In genomic region chr1:193417420-193417819, GRCh38 we compare ENCODE assay signal across 9 cellular contexts.
DNase-seq lines count a peak whose midpoint lies in the region; ATAC-seq and TF ChIP-seq lines count a peak whose summit lies in the region.
"Had no signal": no experiment of that assay in that cellular context is flagged by ENCODE, and none has a peak within 500 bp of the region (broad histone marks: within the 10 kb centered on the region; RNA-seq: fewer than 3 reads in every experiment).

No MANE protein-coding gene starts in this region.

- no peaks in the 10 kb centered on the region for H3K36me3 Mint-ChIP-seq in activated naive CD8-positive, alpha-beta T cell treated with anti-CD3 and anti-CD28 coated beads, Interleukin-2, amount 50 U/mL, for 24 hours (ENCODE audit: low read depth)
- H3K36me3 Mint-ChIP-seq in naive B cell = no peaks in the 10 kb centered on the region

- H3K4me3 ChIP-seq in HEK293 (ENCODE audit: low read depth, low read length) = no peak overlapping the region
- H3K4me3 ChIP-seq in prostate gland = no peak overlapping the region

- DNase-seq in SIG-M5 (lab: John Stamatoyannopoulos, UW) (peak; percentile 17), naive B cell (peak; percentile 27), posterior cingulate gyrus (no peak), prostate gland (ENCODE audit: low spot score) (no peak), SW480 (ENCODE audit: low spot score) (no peak)
- DNase-seq in activated naive CD8-positive, alpha-beta T cell treated with anti-CD3 and anti-CD28 coated beads, Interleukin-2, amount 50 U/mL, for 24 hours = peak; percentile 12
- DNase-seq: cortex of kidney had no signal

- peaks cover 58% of the 10 kb centered on the region for H3K4me1 Mint-ChIP-seq in activated naive CD8-positive, alpha-beta T cell treated with anti-CD3 and anti-CD28 coated beads, Interleukin-2, amount 50 U/mL, for 24 hours
- H3K4me1 Mint-ChIP-seq in naive B cell = peaks cover 20 to 30% (median 29%) of the 10 kb centered on the region in 3 donors

- H3K27me3 Mint-ChIP-seq in activated naive CD8-positive, alpha-beta T cell treated with anti-CD3 and anti-CD28 coated beads, Interleukin-2, amount 50 U/mL, for 24 hours = no peaks in the 10 kb centered on the region
- no peaks in the 10 kb centered on the region for H3K27me3 Mint-ChIP-seq in naive B cell

- intact Hi-C loops in posterior cingulate gyrus (cut with DNase I) = no loop called here
- intact Hi-C loops in prostate gland (cut with DNase I) = loop anchor here (5.0 kb wide), 1 partner anchor 230 kb away; the partner anchor contains the start of gene B3GALT2

- no peak for TF ChIP-seq POLR2A in prostate gland (IDR thresholded peaks at IDR 0.05)

- peak overlapping the region; percentile 0 for H3K4me3 Mint-ChIP-seq in activated naive CD8-positive, alpha-beta T cell treated with anti-CD3 and anti-CD28 coated beads, Interleukin-2, amount 50 U/mL, for 24 hours
- peak overlapping the region in 5 of 8 donors; percentile 53 to 86 (median 55) for H3K4me3 Mint-ChIP-seq in naive B cell

- peak overlapping the region; percentile 77 for H3K27ac Mint-ChIP-seq in activated naive CD8-positive, alpha-beta T cell treated with anti-CD3 and anti-CD28 coated beads, Interleukin-2, amount 50 U/mL, for 24 hours
- peak overlapping the region in 5 of 6 donors; percentile 10 to 90 (median 64) for H3K27ac Mint-ChIP-seq in naive B cell

- peaks cover 10% of the 10 kb centered on the region for H3K9me3 Mint-ChIP-seq in activated naive CD8-positive, alpha-beta T cell treated with anti-CD3 and anti-CD28 coated beads, Interleukin-2, amount 50 U/mL, for 24 hours
- peaks cover 0 to 3% (median 0%) of the 10 kb centered on the region in 7 donors for H3K9me3 Mint-ChIP-seq in naive B cell

- H3K4me1 ChIP-seq in HEK293 (ENCODE audit: control insufficient read depth, insufficient read depth, low read length) (no peaks in the 10 kb centered on the region), prostate gland (replicated peaks) (no peaks in the 10 kb centered on the region)

- H3K9me3 ChIP-seq in HEK293 (ENCODE audit: control insufficient read depth, insufficient read depth, low read depth, low read length) (no peaks in the 10 kb centered on the region), prostate gland (no peaks in the 10 kb centered on the region)

- no peak for TF ChIP-seq CTCF in HEK293 (tag by site-specific recombination; IDR thresholded peaks at IDR 0.05)
- no peak for TF ChIP-seq CTCF in prostate gland (IDR thresholded peaks at IDR 0.05)

- no peak for ATAC-seq in activated naive CD8-positive, alpha-beta T cell treated with anti-CD3 and anti-CD28 coated beads, Interleukin-2, amount 50 U/mL, for 24 hours
- ATAC-seq in naive B cell (ENCODE audit: low read depth in 2 of 2) (peak; percentile 84 to 86), GM19397 (IDR thresholded peaks at IDR 0.05; ENCODE audit: unreplicated experiment) (no peak)

- POLR2A ChIA-PET in HEK293 (lab: Yijun Ruan, JAX) = no interaction called here

- CTCF ChIA-PET in HEK293 (lab: Yijun Ruan, JAX) = no interaction called here

- H3K36me3 ChIP-seq in HEK293 (ENCODE audit: control insufficient read depth in 2 of 2, insufficient read depth in 1 of 2, low read length in 2 of 2) = no peaks in the 10 kb centered on the region
- no peaks in the 10 kb centered on the region for H3K36me3 ChIP-seq in prostate gland

- H3K27ac ChIP-seq in HEK293 (ENCODE audit: extremely low read depth, low read depth, low read length) (no peak overlapping the region), prostate gland (peak overlapping the region in 1 of 2 donors; percentile 37)

- no peaks in the 10 kb centered on the region for H3K27me3 ChIP-seq in prostate gland (replicated peaks; ENCODE audit: insufficient read depth)

- WGBS in prostate gland = 68% methylated on average over 1 of the region's 1 CpG

TF ChIP-seq in HEK293, 187 proteins besides CTCF, POLR2A, EP300 and RAD21:
- TF ChIP-seq ZBTB20 (tag by site-specific recombination; IDR thresholded peaks at IDR 0.05) (no peak), REPIN1 (tag by site-specific recombination; IDR thresholded peaks at IDR 0.05; ENCODE audit: low read depth) (no peak), ZBTB17 (tag by site-specific recombination; IDR thresholded peaks at IDR 0.05) (0 out of 2 replicates have a peak, but pooled peaks have one; percentile 18)

Comparison
In these comparisons a context has a peak if more than half of its experiments do, and no peak if none do; other contexts are left out.
1. DNase-seq: peak in SIG-M5 (single experiment), activated naive CD8-positive, alpha-beta T cell treated with anti-CD3 and anti-CD28 coated beads, Interleukin-2, amount 50 U/mL, for 24 hours (single experiment) and naive B cell (single experiment); none in posterior cingulate gyrus (0 of 10), prostate gland (single experiment) and SW480 (single experiment).
2. ATAC-seq: peak in naive B cell (2 of 2); none in activated naive CD8-positive, alpha-beta T cell treated with anti-CD3 and anti-CD28 coated beads, Interleukin-2, amount 50 U/mL, for 24 hours (single experiment) and GM19397 (single experiment).